8 cellular contexts compared by ENCODE assay signal in the genomic region with DNA sequence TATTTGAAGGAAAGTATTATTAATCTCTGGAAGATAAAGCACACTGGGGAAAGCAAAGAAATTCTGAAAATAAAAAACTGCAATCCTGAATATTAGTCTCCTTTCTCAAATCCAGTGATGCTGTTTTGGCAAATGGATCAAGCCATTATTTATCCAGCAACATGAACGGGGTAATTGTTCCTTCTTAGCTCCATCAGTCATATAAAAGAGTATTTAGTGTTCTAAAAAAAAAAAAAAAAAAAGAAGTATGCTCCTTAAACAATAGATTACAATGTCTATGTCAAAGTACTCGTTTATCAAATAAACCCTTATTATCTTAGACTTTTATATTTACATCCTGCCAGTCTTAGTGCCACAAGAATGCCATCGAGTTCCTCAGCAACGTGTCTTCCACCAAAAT. TPM values are rescaled to one million over a fixed set of nuclear protein-coding genes. Genes with fewer than 3 reads are reported as not detected.
DNase-seq lines count a peak whose midpoint lies in the region; ATAC-seq and TF ChIP-seq lines count a peak whose summit lies in the region.

No MANE protein-coding gene starts in this region.

- TF ChIP-seq CTCF in breast epithelium (IDR thresholded peaks at IDR 0.05), result no peak
- no peak for TF ChIP-seq CTCF in mesothelial cell of epicardium (IDR thresholded peaks at IDR 0.05; ENCODE audit: unreplicated experiment)

- no peak for ATAC-seq in stimulated activated naive CD8-positive, alpha-beta T cell treated with anti-CD3 and anti-CD28 coated beads, Interleukin-15, Interleukin-2, amounts not matched to agents 100 U/mL and 50 U/mL, for 24 hours
- ATAC-seq in GM21717 (IDR thresholded peaks at IDR 0.05; ENCODE audit: unreplicated experiment) (no peak), HG03280 (IDR thresholded peaks at IDR 0.05; ENCODE audit: unreplicated experiment) (no peak)

- H3K36me3 ChIP-seq in breast epithelium, result no peaks in the 10 kb centered on the region

- H3K4me1 Mint-ChIP-seq in stimulated activated naive CD8-positive, alpha-beta T cell treated with anti-CD3 and anti-CD28 coated beads, Interleukin-15, Interleukin-2, amounts not matched to agents 100 ng/mL and 50 ng/mL, for 24 hours (ENCODE audit: low read depth), result peaks cover 47% of the 10 kb centered on the region
- H3K4me1 Mint-ChIP-seq in mesothelial cell of epicardium, result peaks cover 45% of the 10 kb centered on the region

- H3K27me3 ChIP-seq in breast epithelium, result no peaks in the 10 kb centered on the region

- peaks cover 0 to 7% of the 10 kb centered on the region in 2 donors for H3K4me1 ChIP-seq in breast epithelium

- H3K27ac ChIP-seq in breast epithelium, result no peak overlapping the region

- no peak for DNase-seq in stimulated activated naive CD8-positive, alpha-beta T cell treated with anti-CD3 and anti-CD28 coated beads, Interleukin-15, Interleukin-2, amounts not matched to agents 100 U/mL and 50 U/mL, for 24 hours
- no peak for DNase-seq in breast epithelium (ENCODE audit: low spot score in 2 of 2)
- DNase-seq in mesothelial cell of epicardium (ENCODE audit: low spot score in 2 of 2, unreplicated experiment in 2 of 2), result no peak
- DNase-seq in AG08396 (ENCODE audit: low spot score), result no peak
- no peak for DNase-seq in T-helper 9 cell

- peak overlapping the region; percentile 94 for H3K4me3 Mint-ChIP-seq in stimulated activated naive CD8-positive, alpha-beta T cell treated with anti-CD3 and anti-CD28 coated beads, Interleukin-15, Interleukin-2, amounts not matched to agents 100 ng/mL and 50 ng/mL, for 24 hours
- peak overlapping the region; percentile 89 for H3K4me3 Mint-ChIP-seq in mesothelial cell of epicardium

- peaks cover 13% of the 10 kb centered on the region for H3K36me3 Mint-ChIP-seq in stimulated activated naive CD8-positive, alpha-beta T cell treated with anti-CD3 and anti-CD28 coated beads, Interleukin-15, Interleukin-2, amounts not matched to agents 100 ng/mL and 50 ng/mL, for 24 hours (ENCODE audit: low read depth)
- peaks cover 8% of the 10 kb centered on the region for H3K36me3 Mint-ChIP-seq in mesothelial cell of epicardium

- H3K9me3 Mint-ChIP-seq in stimulated activated naive CD8-positive, alpha-beta T cell treated with anti-CD3 and anti-CD28 coated beads, Interleukin-15, Interleukin-2, amounts not matched to agents 100 ng/mL and 50 ng/mL, for 24 hours, result peaks cover 4% of the 10 kb centered on the region
- no peaks in the 10 kb centered on the region for H3K9me3 Mint-ChIP-seq in mesothelial cell of epicardium

- no peak for TF ChIP-seq POLR2A in breast epithelium (IDR thresholded peaks at IDR 0.05)

- intact Hi-C loops in breast epithelium (cut with DNase I; ENCODE audit: low total_unique reads), result no loop called here

- H3K27ac Mint-ChIP-seq in stimulated activated naive CD8-positive, alpha-beta T cell treated with anti-CD3 and anti-CD28 coated beads, Interleukin-15, Interleukin-2, amounts not matched to agents 100 ng/mL and 50 ng/mL, for 24 hours, result peak overlapping the region; percentile 92
- peak overlapping the region; percentile 50 for H3K27ac Mint-ChIP-seq in mesothelial cell of epicardium

- H3K27me3 Mint-ChIP-seq in stimulated activated naive CD8-positive, alpha-beta T cell treated with anti-CD3 and anti-CD28 coated beads, Interleukin-15, Interleukin-2, amounts not matched to agents 100 ng/mL and 50 ng/mL, for 24 hours, result no peaks in the 10 kb centered on the region
- H3K27me3 Mint-ChIP-seq in mesothelial cell of epicardium (ENCODE audit: low read depth), result peaks cover 5% of the 10 kb centered on the region

- H3K9me3 ChIP-seq in breast epithelium, result no peaks in the 10 kb centered on the region

- peak overlapping the region; percentile 89 to 95 (median 91) for H3K4me3 ChIP-seq in breast epithelium

RNA-seq across cellular contexts. Expression of a gene that starts 1.3 kb away (rescaled TPM):
- 10 to 100 TPM; 53.4 to 88.7 (median 53.7) TPM for total RNA-seq in breast epithelium
- total RNA-seq in mesothelial cell of epicardium, result 117 to 127 TPM (median 126 TPM) in 3 replicates
